Comparison of ENCODE assay signal across 16 cellular contexts in the genomic region with DNA sequence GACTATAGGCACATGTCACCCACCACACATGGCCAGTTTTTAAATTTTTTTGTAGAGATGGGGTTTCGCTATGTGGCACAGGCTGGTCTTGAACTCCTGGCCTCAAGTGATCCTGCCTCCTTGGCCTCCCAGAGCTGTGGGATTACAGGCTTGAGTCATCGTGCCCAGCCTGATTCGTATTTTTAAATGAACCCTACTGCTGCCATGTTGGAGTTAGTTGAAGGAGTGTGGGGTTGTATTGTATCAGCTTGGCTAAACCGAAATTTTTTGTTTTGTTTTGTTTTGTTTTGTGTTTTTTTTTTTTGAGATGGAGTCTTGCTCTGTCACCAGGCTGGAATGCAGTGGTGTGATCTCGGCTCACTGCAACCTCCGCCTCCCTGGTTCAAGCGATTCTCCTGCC. TPM values are rescaled to one million over a fixed set of nuclear protein-coding genes. Genes with fewer than 3 reads are reported as not detected.
DNase-seq lines count a peak whose midpoint lies in the region; ATAC-seq, FAIRE-seq and TF ChIP-seq lines count a peak whose summit lies in the region.
"Had no signal": no experiment of that assay in that cellular context is flagged by ENCODE, and none has a peak within 500 bp of the region (broad histone marks: within the 10 kb centered on the region; RNA-seq: fewer than 3 reads in every experiment).

No MANE protein-coding gene starts in this region.

- H3K56ac ChIP-seq in H9 (ENCODE audit: insufficient read length, low read depth, low read length) = no peak overlapping the region
- H3K56ac ChIP-seq in H1 (replicated peaks; ENCODE audit: insufficient read length, low read depth, low read length) = no peak overlapping the region

- H3K4me2 ChIP-seq in H9 (ENCODE audit: insufficient read depth, insufficient read length, low read length) = no peak overlapping the region
- peak overlapping the region; percentile 36; the same call in 1 of the 2 replicates for H3K4me2 ChIP-seq in PC-9
- no peak overlapping the region for H3K4me2 ChIP-seq in H1 (ENCODE audit: insufficient read depth in 1 of 2, low read depth in 2 of 2, low read length in 2 of 2)
- H3K4me2 ChIP-seq: BLaER1 had no signal

- no peak overlapping the region for H3K23ac ChIP-seq in H9 (ENCODE audit: insufficient read length, low read depth, low read length)
- no peak overlapping the region for H3K23ac ChIP-seq in H1 (ENCODE audit: insufficient read length)

- no peaks in the 10 kb centered on the region for H3K79me1 ChIP-seq in H9 (ENCODE audit: insufficient read depth, low read depth, low read length, poor library complexity, severe bottlenecking)
- H3K79me1 ChIP-seq in H1 (ENCODE audit: low read depth, low read length) = no peaks in the 10 kb centered on the region; the same call in 1 of the 2 replicates

- TF ChIP-seq RAD21 in H1 (IDR thresholded peaks at IDR 0.05 in 1 of 2, conservative IDR thresholded peaks at IDR 0.05 in 1 of 2; ENCODE audit: low read depth in 2 of 2, low read length in 2 of 2) = no peak

- CTCF ChIA-PET in PC-9 (lab: Charles Lee) = interaction anchor here (0.6 to 0.9 kb wide), 2 partner anchors 20 to 146 kb away, joined by 3 to 22 read pairs; no protein-coding TSS in a partner anchor
- CTCF ChIA-PET in H1 (lab: Charles Lee; ENCODE audit: partially characterized antibody) = interaction anchor here (0.6 to 2.3 kb wide), 6 partner anchors 14 to 154 kb away, joined by 3 to 13 read pairs (median 3); a partner anchor contains a TSS
- CTCF ChIA-PET in activated naive CD4-positive, alpha-beta T cell treated with anti-CD3 and anti-CD28 coated beads, Interleukin-2, amount 10 ng/mL, durations not matched to agents 7 days and 5 days (lab: Charles Lee) = no interaction called here
- CTCF ChIA-PET in activated CD8-positive, alpha-beta T cell treated with anti-CD3 and anti-CD28 coated beads, Interleukin-2, amount 10 ng/mL, durations not matched to agents 7 days and 5 days (lab: Charles Lee) = interaction anchor here (0.9 kb wide), 1 partner anchor 12 kb away, joined by 3 read pairs; a partner anchor contains a TSS

- no peaks in the 10 kb centered on the region for H3K27me3 ChIP-seq in H9 (ENCODE audit: insufficient read depth, low read length)
- no peaks in the 10 kb centered on the region for H3K27me3 ChIP-seq in PC-9 (ENCODE audit: insufficient read depth, low read depth)
- no peaks in the 10 kb centered on the region for H3K27me3 ChIP-seq in H1 (replicated peaks in 1 of 4; ENCODE audit: control insufficient read depth in 3 of 4, extremely low read depth in 1 of 4, insufficient read depth in 3 of 4, low read length in 3 of 4)
- H3K27me3 ChIP-seq: BLaER1 had no signal

- TF ChIP-seq EP300 in H1 (IDR thresholded peaks at IDR 0.05; ENCODE audit: borderline replicate concordance in 1 of 2, low read depth in 2 of 2, low read length in 2 of 2) = no peak

- intact Hi-C loops in PC-9 (cut with micrococcal nuclease; ENCODE audit: unreplicated experiment) = loop anchor here (1.0 kb wide), 1 partner anchor 9 kb away; no protein-coding TSS in a partner anchor

- H3K18ac ChIP-seq in H9 (ENCODE audit: insufficient read length, low read depth, low read length) (no peak overlapping the region), H1 (ENCODE audit: extremely low read depth, low read length) (no peak overlapping the region)

- H2BK5ac ChIP-seq in H9 (ENCODE audit: insufficient read length, low read length) (no peak overlapping the region), H1 (ENCODE audit: low read depth, low read length) (no peak overlapping the region)

- H3K27ac ChIP-seq in H9 (ENCODE audit: insufficient read length, low read depth, low read length) (no peak overlapping the region), PC-9 (peak overlapping the region; percentile 76), H1 (ENCODE audit: low read depth, low read length) (no peak overlapping the region)
- H3K27ac ChIP-seq: BLaER1, HL-60 had no signal

- TF ChIP-seq CTCF in H9 (conservative IDR thresholded peaks at IDR 0.05) (no peak), PC-9 (conservative IDR thresholded peaks at IDR 0.05) (no peak), H1 (IDR thresholded peaks at IDR 0.05; ENCODE audit: control extremely low read depth in 1 of 3, insufficient read depth in 1 of 3, low read depth in 1 of 3, low read length in 3 of 3) (no peak)

- H2BK12ac ChIP-seq in H9 (ENCODE audit: insufficient read length, low read depth, low read length) (no peak overlapping the region), H1 (ENCODE audit: low read depth, low read length) (no peak overlapping the region)

- H3K4me1 ChIP-seq in H9 (ENCODE audit: insufficient read depth, low read length) (peaks cover 3% of the 10 kb centered on the region; the same call in 1 of the 2 replicates), PC-9 (replicated peaks; ENCODE audit: insufficient read depth) (0 out of 2 replicates have a peak, but pooled peaks cover 8% of the 10 kb centered on the region), H1 (replicated peaks in 1 of 4; ENCODE audit: control insufficient read depth in 3 of 4, insufficient read depth in 4 of 4, low read length in 3 of 4) (peaks cover 0 to 9% (median 4%) of the 10 kb centered on the region in 4 experiments; a peak in 4 of 7 replicates)
- H3K4me1 ChIP-seq: BLaER1 had no signal

- H3K14ac ChIP-seq in H9 (ENCODE audit: insufficient read depth, low read length) (no peak overlapping the region), H1 (ENCODE audit: insufficient read length) (no peak overlapping the region)

- no peak overlapping the region for H3K27ac Mint-ChIP-seq in H9
- no peak overlapping the region for H3K27ac Mint-ChIP-seq in activated naive CD4-positive, alpha-beta T cell treated with anti-CD3 and anti-CD28 coated beads, Interleukin-2, amount 10 ng/mL, durations not matched to agents 7 days and 5 days
- H3K27ac Mint-ChIP-seq in activated CD8-positive, alpha-beta T cell treated with anti-CD3 and anti-CD28 coated beads, Interleukin-2, amount 10 ng/mL, durations not matched to agents 7 days and 5 days = no peak overlapping the region

- H2BK15ac ChIP-seq in H9 (ENCODE audit: low read depth, low read length) (peak overlapping the region; percentile 97), H1 (ENCODE audit: low read length) (0 out of 2 replicates have a peak overlapping the region, but pooled peaks have one; percentile 37)

- H3K36me3 ChIP-seq in PC-9 (ENCODE audit: low read depth) = no peaks in the 10 kb centered on the region
- no peaks in the 10 kb centered on the region for H3K36me3 ChIP-seq in H1 (ENCODE audit: control insufficient read depth in 2 of 4, insufficient read depth in 4 of 4, low read length in 3 of 4)
- H3K36me3 ChIP-seq: BLaER1 had no signal

- whole genome bisulfite sequencing in H9 (ENCODE audit: extremely low coverage, insufficient read length, low lambda C conversion rate) = no CpG with 5 or more reads among the region's 7 CpGs
- WGBS in H1 (ENCODE audit: extremely low coverage in 1 of 2, insufficient coverage in 1 of 2, insufficient read length in 1 of 2, insufficient replicate concordance in 2 of 2, low coverage in 1 of 2, low lambda C conversion rate in 2 of 2, missing lambda C conversion rate in 1 of 2), 2 experiments = 94% methylated on average over 7 of the region's 7 CpGs; no CpG with 5 or more reads in 1 of the 2 experiments

- FAIRE-seq in H1 (lab: Jason Lieb, UNC) (no peak), H54 (lab: Jason Lieb, UNC) (no peak)

- H3K4me3 ChIP-seq in PC-9 = no peak overlapping the region
- H3K4me3 ChIP-seq in H1 (ENCODE audit: extremely low read depth in 1 of 4, insufficient read depth in 2 of 4, low read depth in 3 of 4, low read length in 4 of 4) = no peak overlapping the region
- H3K4me3 ChIP-seq: BLaER1 had no signal

- H4K8ac ChIP-seq in H9 (replicated peaks; ENCODE audit: insufficient read length, low read depth, low read length) (no peak overlapping the region), H1 (ENCODE audit: extremely low read depth, insufficient read depth, low read length) (no peak overlapping the region)

- no peak overlapping the region for H2BK20ac ChIP-seq in H9 (ENCODE audit: low read depth, low read length, poor library complexity, severe bottlenecking)
- no peak overlapping the region for H2BK20ac ChIP-seq in H1 (ENCODE audit: low read length)

- DNase-seq in H9 = no peak
- no peak for DNase-seq in PC-9
- DNase-seq in H1 (ENCODE audit: low read depth in 1 of 2, low spot score in 2 of 2) = no peak
- DNase-seq in activated naive CD4-positive, alpha-beta T cell treated with anti-CD3 and anti-CD28 coated beads, Interleukin-2, amount 10 ng/mL, durations not matched to agents 7 days and 5 days = no peak
- DNase-seq in H54 (ENCODE audit: insufficient read length, low spot score) = no peak
- DNase-seq in DMS153 (lab: John Stamatoyannopoulos, UW) = no peak
- DNase-seq in activated CD8-positive, alpha-beta T cell treated with anti-CD3 and anti-CD28 coated beads, Interleukin-2, amount 10 ng/mL, durations not matched to agents 7 days and 5 days = no peak
- DNase-seq: KG1, MM.1S, NCI-H1105, NCI-H187, NCI-H774, SHP77 had no signal

- no TSS peak for BruUV-seq in PC-9 (replicated peaks; lab: Mats Ljungman, UMichigan)

- ATAC-seq in activated CD8-positive, alpha-beta T cell treated with anti-CD3 and anti-CD28 coated beads, Interleukin-2, amount 10 ng/mL, durations not matched to agents 7 days and 5 days = no peak
- ATAC-seq: SK-N-SH treated with all-trans-retinoic acid at 6 μM for 48 hours had no signal

- no peaks in the 10 kb centered on the region for H3K23me2 ChIP-seq in H9 (ENCODE audit: insufficient read length, low read depth, low read length, poor library complexity, severe bottlenecking)
- no peaks in the 10 kb centered on the region for H3K23me2 ChIP-seq in H1 (ENCODE audit: low read depth, low read length)

- H4K20me1 ChIP-seq in H9 (ENCODE audit: control insufficient read depth, insufficient read depth, insufficient read length) = no peaks in the 10 kb centered on the region
- H4K20me1 ChIP-seq in PC-9 (ENCODE audit: insufficient read depth) = no peaks in the 10 kb centered on the region
- no peaks in the 10 kb centered on the region for H4K20me1 ChIP-seq in H1 (replicated peaks in 1 of 2; ENCODE audit: control insufficient read depth in 1 of 2, insufficient read depth in 2 of 2, low read length in 2 of 2)
- H4K20me1 ChIP-seq: BLaER1 had no signal

- H3K4me1 Mint-ChIP-seq in H9 = peaks cover 25 to 31% of the 10 kb centered on the region in 2 experiments
- peaks cover under 1% of the 10 kb centered on the region for H3K4me1 Mint-ChIP-seq in activated naive CD4-positive, alpha-beta T cell treated with anti-CD3 and anti-CD28 coated beads, Interleukin-2, amount 10 ng/mL, durations not matched to agents 7 days and 5 days
- no peaks in the 10 kb centered on the region for H3K4me1 Mint-ChIP-seq in activated CD8-positive, alpha-beta T cell treated with anti-CD3 and anti-CD28 coated beads, Interleukin-2, amount 10 ng/mL, durations not matched to agents 7 days and 5 days (ENCODE audit: low read depth)

- H3K9me3 ChIP-seq in H9 (ENCODE audit: control insufficient read depth, low read depth, low read length) (no peaks in the 10 kb centered on the region), PC-9 (ENCODE audit: insufficient read depth, low read depth) (no peaks in the 10 kb centered on the region), H1 (ENCODE audit: insufficient read depth in 2 of 2, low read depth in 1 of 2, low read length in 1 of 2) (no peaks in the 10 kb centered on the region)
- H3K9me3 ChIP-seq: BLaER1 had no signal

- H3K9me3 Mint-ChIP-seq in H9 = no peaks in the 10 kb centered on the region; a peak in 1 of 5 replicates
- no peaks in the 10 kb centered on the region for H3K9me3 Mint-ChIP-seq in activated naive CD4-positive, alpha-beta T cell treated with anti-CD3 and anti-CD28 coated beads, Interleukin-2, amount 10 ng/mL, durations not matched to agents 7 days and 5 days
- no peaks in the 10 kb centered on the region for H3K9me3 Mint-ChIP-seq in activated CD8-positive, alpha-beta T cell treated with anti-CD3 and anti-CD28 coated beads, Interleukin-2, amount 10 ng/mL, durations not matched to agents 7 days and 5 days (ENCODE audit: insufficient read depth)

- H3F3A ChIP-seq in PC-9 (ENCODE audit: insufficient read depth, low read depth) = peaks cover 11% of the 10 kb centered on the region; the same call in 1 of the 2 replicates

- no peak overlapping the region for H2AK5ac ChIP-seq in H9 (ENCODE audit: insufficient read length, low read length)
- H2AK5ac ChIP-seq in H1 (ENCODE audit: low read depth, low read length) = no peak overlapping the region

- H3K9ac ChIP-seq in H9 (ENCODE audit: extremely low read depth, insufficient read length, low read length) (no peak overlapping the region), H1 (replicated peaks in 1 of 4; ENCODE audit: extremely low read depth in 1 of 4, low read depth in 3 of 4, low read length in 3 of 4) (no peak overlapping the region)
- H3K9ac ChIP-seq: BLaER1 had no signal

- POLR2A ChIA-PET in PC-9 (lab: Charles Lee; ENCODE audit: unreplicated experiment) (interaction anchor here (0.6 to 1.6 kb wide), 3 partner anchors 11 to 33 kb away, joined by 4 to 24 read pairs (median 12); a partner anchor contains a TSS), H1 (lab: Charles Lee; ENCODE audit: partially characterized antibody) (interaction anchor here (1.0 to 1.1 kb wide), 2 partner anchors 12 to 19 kb away, joined by 3 to 4 read pairs; a partner anchor contains a TSS)
- POLR2A ChIA-PET in activated CD8-positive, alpha-beta T cell treated with anti-CD3 and anti-CD28 coated beads, Interleukin-2, amount 10 ng/mL, durations not matched to agents 7 days and 5 days (lab: Charles Lee) = interaction anchor here (1.1 kb wide), 1 partner anchor 12 kb away, joined by 4 read pairs; no protein-coding TSS in a partner anchor

- TF ChIP-seq POLR2A in H1 (IDR thresholded peaks at IDR 0.05; ENCODE audit: control extremely low read depth in 1 of 2, low read depth in 2 of 2, low read length in 2 of 2) (no peak), H54 (IDR thresholded peaks at IDR 0.05; ENCODE audit: low read depth, low read length) (no peak)

- H3K4me3 Mint-ChIP-seq in H9 = no peak overlapping the region
- no peak overlapping the region for H3K4me3 Mint-ChIP-seq in activated naive CD4-positive, alpha-beta T cell treated with anti-CD3 and anti-CD28 coated beads, Interleukin-2, amount 10 ng/mL, durations not matched to agents 7 days and 5 days
- H3K4me3 Mint-ChIP-seq in activated CD8-positive, alpha-beta T cell treated with anti-CD3 and anti-CD28 coated beads, Interleukin-2, amount 10 ng/mL, durations not matched to agents 7 days and 5 days = no peak overlapping the region

- no peak overlapping the region for H3K4ac ChIP-seq in H9 (ENCODE audit: low read depth, low read length)
- no peak overlapping the region for H3K4ac ChIP-seq in H1 (replicated peaks; ENCODE audit: insufficient read length, low read depth, low read length)

- H3K79me2 ChIP-seq in H9 (ENCODE audit: insufficient read depth, low read length) (no peaks in the 10 kb centered on the region), PC-9 (ENCODE audit: low read depth) (no peaks in the 10 kb centered on the region), H1 (ENCODE audit: control insufficient read depth in 1 of 2, insufficient read depth in 2 of 2, low read length in 2 of 2) (no peaks in the 10 kb centered on the region)

- H2BK120ac ChIP-seq in H9 (ENCODE audit: low read depth, low read length, poor library complexity, severe bottlenecking) (no peak overlapping the region), H1 (replicated peaks; ENCODE audit: low read depth, low read length) (no peak overlapping the region)

- no peaks in the 10 kb centered on the region for H3K9me2 ChIP-seq in PC-9 (ENCODE audit: insufficient read depth)

- H3K27me3 Mint-ChIP-seq in H9 (ENCODE audit: low read depth) = no peaks in the 10 kb centered on the region; the same call in 1 of the 2 replicates
- H3K27me3 Mint-ChIP-seq in activated naive CD4-positive, alpha-beta T cell treated with anti-CD3 and anti-CD28 coated beads, Interleukin-2, amount 10 ng/mL, durations not matched to agents 7 days and 5 days = peaks cover 7% of the 10 kb centered on the region
- no peaks in the 10 kb centered on the region for H3K27me3 Mint-ChIP-seq in activated CD8-positive, alpha-beta T cell treated with anti-CD3 and anti-CD28 coated beads, Interleukin-2, amount 10 ng/mL, durations not matched to agents 7 days and 5 days (ENCODE audit: low read depth)

- no peak overlapping the region for H3T11ph ChIP-seq in H9 (ENCODE audit: low read length)

- H3K36me3 Mint-ChIP-seq in H9 (ENCODE audit: insufficient read depth in 1 of 3, low read depth in 3 of 3) = no peaks in the 10 kb centered on the region
- H3K36me3 Mint-ChIP-seq in activated naive CD4-positive, alpha-beta T cell treated with anti-CD3 and anti-CD28 coated beads, Interleukin-2, amount 10 ng/mL, durations not matched to agents 7 days and 5 days = no peaks in the 10 kb centered on the region
- no peaks in the 10 kb centered on the region for H3K36me3 Mint-ChIP-seq in activated CD8-positive, alpha-beta T cell treated with anti-CD3 and anti-CD28 coated beads, Interleukin-2, amount 10 ng/mL, durations not matched to agents 7 days and 5 days (ENCODE audit: low read depth)

- no peak overlapping the region for H4K91ac ChIP-seq in H9 (ENCODE audit: insufficient read length, low read depth, low read length)
- H4K91ac ChIP-seq in H1 (replicated peaks; ENCODE audit: insufficient read length, low read length) = no peak overlapping the region

- H2AFZ ChIP-seq in H9 (ENCODE audit: low read length) (no peak overlapping the region), PC-9 (0 out of 2 replicates have a peak overlapping the region, but pooled peaks have one; percentile 5), H1 (ENCODE audit: low read length) (no peak overlapping the region)

- no peak overlapping the region for H4K5ac ChIP-seq in H9 (ENCODE audit: insufficient read length, low read depth, low read length)
- H4K5ac ChIP-seq in H1 (ENCODE audit: insufficient read length, low read depth, low read length) = no peak overlapping the region

RNA-seq across cellular contexts. Expression of a gene that starts 11.8 kb away (rescaled TPM):
- total RNA-seq in H9 (2021) = 108 and 111 TPM in 2 replicates
- total RNA-seq in PC-9 (2021) = 25.9 and 34.0 TPM in 2 replicates
- total RNA-seq in H1 (2021; fragmentation: NEBNext Ultra II Directional; extraction: Animal tissue kit (Norgen Biotek cat#: 25700)) = 121 and 143 TPM in 2 replicates
- 15.3 and 24.8 TPM in 2 replicates for polyA plus RNA-seq in H1 (2011; rRNA removed)
- 28.3 TPM for polyA plus RNA-seq in H1 (2011; cell fraction: cytosol; rRNA removed)
- 17.1 TPM for polyA plus RNA-seq in H1 (2011; cell fraction: nucleus; rRNA removed)
- polyA plus RNA-seq in H1 (2012, experiment 1 of 2) = 26.2 to 49.5 TPM (median 32.9 TPM) in 4 replicates
- 2.4 TPM for polyA plus RNA-seq in H1 (2012, experiment 2 of 2)
- 80.4 TPM for polyA plus RNA-seq in H1 (2013, experiment 1 of 2)
- 80.6 TPM for polyA plus RNA-seq in H1 (2013, experiment 2 of 2)
- polyA minus RNA-seq in H1 (2011; rRNA and poly(A)+ RNA removed) = 90.1 and 195 TPM in 2 replicates
- 62.8 TPM for polyA minus RNA-seq in H1 (2011; cell fraction: cytosol; rRNA and poly(A)+ RNA removed)
- 98.2 TPM for polyA minus RNA-seq in H1 (2011; cell fraction: nucleus; rRNA and poly(A)+ RNA removed)
- total RNA-seq in activated CD8-positive, alpha-beta T cell treated with anti-CD3 and anti-CD28 coated beads, Interleukin-2, amount 10 ng/mL, durations not matched to agents 7 days and 5 days = 10 to 100 TPM; 34.0 to 35.1 TPM

RNA-seq across cellular contexts. Expression of a gene that starts 30.4 kb away (rescaled TPM):
- 54.4 and 58.5 TPM in 2 replicates for total RNA-seq in H9 (2021)
- total RNA-seq in PC-9 (2021) = 24.1 and 33.6 TPM in 2 replicates
- 57.6 and 57.9 TPM in 2 replicates for total RNA-seq in H1 (2021; fragmentation: NEBNext Ultra II Directional; extraction: Animal tissue kit (Norgen Biotek cat#: 25700))
- polyA plus RNA-seq in H1 (2011; rRNA removed) = 12.5 and 34.5 TPM in 2 replicates
- 25.0 TPM for polyA plus RNA-seq in H1 (2011; cell fraction: cytosol; rRNA removed)
- 20.8 TPM for polyA plus RNA-seq in H1 (2011; cell fraction: nucleus; rRNA removed)
- 19.9 to 27.3 TPM (median 23.5 TPM) in 4 replicates for polyA plus RNA-seq in H1 (2012, experiment 1 of 2)
- 1.4 TPM for polyA plus RNA-seq in H1 (2012, experiment 2 of 2)
- 29.3 TPM for polyA plus RNA-seq in H1 (2013, experiment 1 of 2)
- polyA plus RNA-seq in H1 (2013, experiment 2 of 2) = 27.9 TPM
- 50.4 and 64.9 TPM in 2 replicates for polyA minus RNA-seq in H1 (2011; rRNA and poly(A)+ RNA removed)
- 25.0 TPM for polyA minus RNA-seq in H1 (2011; cell fraction: cytosol; rRNA and poly(A)+ RNA removed)
- polyA minus RNA-seq in H1 (2011; cell fraction: nucleus; rRNA and poly(A)+ RNA removed) = 62.9 TPM
- total RNA-seq in activated CD8-positive, alpha-beta T cell treated with anti-CD3 and anti-CD28 coated beads, Interleukin-2, amount 10 ng/mL, durations not matched to agents 7 days and 5 days = 10 to 100 TPM; 33.2 to 37.0 TPM
